In the genomic region with DNA sequence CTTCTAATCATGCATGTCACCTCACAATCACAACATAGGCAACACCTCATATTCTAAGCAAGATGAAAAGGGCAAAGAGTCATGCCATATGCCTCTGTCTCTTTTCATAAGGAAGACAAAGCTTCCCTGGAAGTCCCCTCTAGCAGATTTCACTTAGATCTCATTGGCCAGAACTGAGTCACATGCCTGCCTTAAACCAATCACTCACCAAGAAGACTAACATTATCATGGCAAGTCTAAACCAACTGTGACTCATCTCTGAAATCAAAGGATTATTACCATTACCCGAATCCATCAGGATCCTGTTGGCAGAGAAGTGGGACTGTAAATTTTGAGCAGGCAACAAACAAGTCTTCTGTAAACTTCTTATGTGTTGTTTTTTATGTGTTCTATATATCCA, we compare ENCODE assay signal across 22 cellular contexts. TPM values are rescaled to one million over a fixed set of nuclear protein-coding genes. Genes with fewer than 3 reads are reported as not detected.
DNase-seq lines count a peak whose midpoint lies in the region; ATAC-seq and TF ChIP-seq lines count a peak whose summit lies in the region.
"Had no signal": no experiment of that assay in that cellular context is flagged by ENCODE, and none has a peak within 500 bp of the region (broad histone marks: within the 10 kb centered on the region; RNA-seq: fewer than 3 reads in every experiment).

No MANE protein-coding gene starts in this region.

- H2BK5ac ChIP-seq in IMR-90 (ENCODE audit: low read depth, low read length, poor library complexity, severe bottlenecking), result peak overlapping the region; percentile 80

- H3K9me1 ChIP-seq in IMR-90 (ENCODE audit: insufficient read depth, low read length), result peaks cover 32% of the 10 kb centered on the region

- POLR2A ChIA-PET in A673 (lab: Charles Lee; ENCODE audit: low non-redundant PET), result no interaction called here
- POLR2A ChIA-PET in IMR-90 (lab: Charles Lee; ENCODE audit: unreplicated experiment), result no interaction called here

- no peak overlapping the region for H3K9ac ChIP-seq in IMR-90 (ENCODE audit: low read depth, low read length)

- H2AK9ac ChIP-seq in IMR-90 (replicated peaks; ENCODE audit: low read depth, low read length, poor library complexity), result no peak overlapping the region

- CTCF ChIA-PET in A673 (lab: Charles Lee), result interaction anchor here (1.1 kb wide), 1 partner anchor 36 kb away, joined by 3 read pairs; no protein-coding TSS in a partner anchor
- CTCF ChIA-PET in IMR-90 (lab: Yijun Ruan, JAX), result interaction anchor here (1.4 kb wide), 1 partner anchor 35 kb away, joined by 3 read pairs; no protein-coding TSS in a partner anchor

- in situ Hi-C loops in IMR-90 (cut with MboI; ENCODE audit: low sequenced_read_pairs), result no loop called here
- in situ Hi-C loops in astrocyte of the spinal cord (cut with HindIII; ENCODE audit: low sequenced_read_pairs), result no loop called here

- dilution Hi-C loops in IMR-90 (cut with HindIII; ENCODE audit: low sequenced_read_pairs, unreplicated experiment), result no loop called here

- H2BK120ac ChIP-seq in IMR-90 (ENCODE audit: low read depth, low read length), result 0 out of 2 replicates have a peak overlapping the region, but pooled peaks have one; percentile 24

- H3K4me1 ChIP-seq in A673 (ENCODE audit: insufficient read depth, low read length, poor library complexity, severe bottlenecking) (peaks cover 97% of the 10 kb centered on the region), IMR-90 (ENCODE audit: control insufficient read depth, insufficient read depth, low read length) (peaks cover 21% of the 10 kb centered on the region)
- H3K4me1 ChIP-seq: psoas muscle had no signal

- peak overlapping the region; percentile 26; the same call in 1 of the 2 replicates for H3K4me2 ChIP-seq in IMR-90 (ENCODE audit: low read depth, low read length)
- H3K4me2 ChIP-seq: GM23338 had no signal

- intact Hi-C loops in A673 (cut with micrococcal nuclease; ENCODE audit: unreplicated experiment), result no loop called here
- intact Hi-C loops in IMR-90 (cut with micrococcal nuclease), result loop anchor here (2.0 kb wide), 1 partner anchor 30 kb away; no protein-coding TSS in a partner anchor

- no TSS peak for BruUV-seq in A673 (replicated peaks; lab: Mats Ljungman, UMichigan)
- BruUV-seq in IMR-90 (replicated peaks; lab: Mats Ljungman, UMichigan), result no TSS peak

- no peak for TF ChIP-seq RAD21 in IMR-90 (IDR thresholded peaks at IDR 0.05; ENCODE audit: low read length)

- H3K4ac ChIP-seq in IMR-90 (ENCODE audit: low read depth, low read length), result no peak overlapping the region

- 0 out of 3 replicates have a peak overlapping the region, but pooled peaks have one; percentile 51 for H2BK15ac ChIP-seq in IMR-90 (ENCODE audit: low read depth, low read length)

- H3K36me3 ChIP-seq in A673 (ENCODE audit: insufficient read depth, low read length, poor library complexity, severe bottlenecking), result peaks cover 93% of the 10 kb centered on the region
- H3K36me3 ChIP-seq in IMR-90 (ENCODE audit: control insufficient read depth, insufficient read depth, low read length), result peaks cover 37% of the 10 kb centered on the region

- H3K14ac ChIP-seq in IMR-90 (replicated peaks; ENCODE audit: low read depth, low read length), result 0 out of 2 replicates have a peak overlapping the region, but pooled peaks have one; percentile 10

- no peak overlapping the region for H3K56ac ChIP-seq in IMR-90 (ENCODE audit: extremely low read depth, insufficient read depth, low read length)

- H4K91ac ChIP-seq in IMR-90 (ENCODE audit: insufficient read depth, low read depth, low read length), result no peak overlapping the region

- no CpG with 5 or more reads among the region's 1 CpG for WGBS in IMR-90 (ENCODE audit: extremely low coverage in 2 of 2, insufficient read length in 1 of 2), 2 experiments

- H2AFZ ChIP-seq in IMR-90 (replicated peaks; ENCODE audit: low read length, poor library complexity), result no peak overlapping the region
- H2AFZ ChIP-seq: GM23338 had no signal

- H4K5ac ChIP-seq in IMR-90 (ENCODE audit: low read depth, low read length), result peak overlapping the region; percentile 70

- peak overlapping the region; percentile 39; the same call in 1 of the 2 replicates for H3K23ac ChIP-seq in IMR-90 (ENCODE audit: low read depth, low read length)

- H3K9me3 ChIP-seq in A673 (ENCODE audit: low read depth, low read length, poor library complexity, severe bottlenecking) (no peaks in the 10 kb centered on the region), IMR-90 (ENCODE audit: control insufficient read depth, insufficient read depth, low read length) (no peaks in the 10 kb centered on the region)
- H3K9me3 ChIP-seq: psoas muscle, tibial nerve had no signal

- no peak overlapping the region; the same call in 1 of the 2 replicates for H2AK5ac ChIP-seq in IMR-90 (ENCODE audit: low read depth, low read length)

- H4K20me1 ChIP-seq in IMR-90 (ENCODE audit: insufficient read depth, low read length), result peaks cover 18% of the 10 kb centered on the region

- TF ChIP-seq CTCF in A673 (conservative IDR thresholded peaks at IDR 0.05; ENCODE audit: low read depth, low read length) (no peak), IMR-90 (conservative IDR thresholded peaks at IDR 0.05; ENCODE audit: low read depth, low read length) (no peak), astrocyte of the spinal cord (IDR thresholded peaks at IDR 0.05; ENCODE audit: low read depth, low read length) (no peak)

- H3K27me3 ChIP-seq in A673 (replicated peaks; ENCODE audit: insufficient read depth, low read depth, low read length, poor library complexity), result no peaks in the 10 kb centered on the region
- no peaks in the 10 kb centered on the region for H3K27me3 ChIP-seq in IMR-90 (ENCODE audit: control insufficient read depth, insufficient read depth, low read length)
- H3K27me3 ChIP-seq: tibial nerve had no signal

- H3K27ac ChIP-seq in A673 (ENCODE audit: low read depth, low read length, poor library complexity, severe bottlenecking) (peak overlapping the region; percentile 60), IMR-90 (ENCODE audit: insufficient read depth, low read length) (peak overlapping the region; percentile 86; the same call in 1 of the 2 replicates)
- H3K27ac ChIP-seq: psoas muscle had no signal

- ATAC-seq in IMR-90 (ENCODE audit: low read depth) (peak; percentile 55), GM19351 (IDR thresholded peaks at IDR 0.05; ENCODE audit: unreplicated experiment) (no peak)
- ATAC-seq: GM23338; left lobe of liver; naive thymus-derived CD4-positive, alpha-beta T cell; psoas muscle had no signal

- peaks cover 47 to 86% of the 10 kb centered on the region in 2 experiments for H3K79me1 ChIP-seq in IMR-90 (ENCODE audit: low read depth in 1 of 2, low read length in 2 of 2)

- no peak overlapping the region for H3K4me3 ChIP-seq in A673 (ENCODE audit: low read depth, low read length, poor library complexity, severe bottlenecking)
- no peak overlapping the region for H3K4me3 ChIP-seq in IMR-90 (ENCODE audit: insufficient read depth, low read depth, low read length)
- H3K4me3 ChIP-seq in astrocyte of the spinal cord (ENCODE audit: low read depth, low read length), result no peak overlapping the region
- H3K4me3 ChIP-seq: GM23338, psoas muscle, tibial nerve had no signal

- DNase-seq in A673 (ENCODE audit: low spot score), result peak; percentile 83
- DNase-seq in IMR-90, result peak; percentile 76
- DNase-seq in astrocyte of the spinal cord (ENCODE audit: low read depth, low spot score), result peak; percentile 36
- peak; percentile 45 to 70 for DNase-seq in lung microvascular endothelial cell (ENCODE audit: low read depth in 2 of 2)
- DNase-seq in midbrain (lab: John Stamatoyannopoulos, UW), result no peak
- DNase-seq in D341Med (ENCODE audit: low spot score), result no peak
- no peak for DNase-seq in activated gamma-delta T cell treated with Interleukin-2 at 50 U/mL for 16 hours
- DNase-seq: activated CD4-positive, alpha-beta T cell treated with anti-CD3 and anti-CD28 coated beads for 48 hours; activated T-cell treated with anti-CD3 and anti-CD28 coated beads, Interleukin-2, amount 50 U/mL, for 1 hour; AML-193; cerebellar nuclear complex; hippocampal formation; naive thymus-derived CD4-positive, alpha-beta T cell; NCI-H1105; NCI-H2171 treated with DMSO at 0.1 percent for 48 hours; psoas muscle; SIG-M5; T-helper 9 cell had no signal

- peak overlapping the region; percentile 91 for H3K18ac ChIP-seq in IMR-90 (ENCODE audit: low read depth, low read length)

- H4K8ac ChIP-seq in IMR-90 (ENCODE audit: low read depth in 2 of 2, low read length in 2 of 2), result peak overlapping the region; percentile 35 to 42; a peak in 2 of 4 replicates

- TF ChIP-seq POLR2A in IMR-90 (IDR thresholded peaks at IDR 0.05; ENCODE audit: low read depth, low read length), result no peak

- no peak overlapping the region for H2BK20ac ChIP-seq in IMR-90 (ENCODE audit: low read depth, low read length)

TF ChIP-seq in IMR-90, 13 proteins besides CTCF, POLR2A, EP300 and RAD21 (continues in another document):
- TF ChIP-seq, protein P1, sequence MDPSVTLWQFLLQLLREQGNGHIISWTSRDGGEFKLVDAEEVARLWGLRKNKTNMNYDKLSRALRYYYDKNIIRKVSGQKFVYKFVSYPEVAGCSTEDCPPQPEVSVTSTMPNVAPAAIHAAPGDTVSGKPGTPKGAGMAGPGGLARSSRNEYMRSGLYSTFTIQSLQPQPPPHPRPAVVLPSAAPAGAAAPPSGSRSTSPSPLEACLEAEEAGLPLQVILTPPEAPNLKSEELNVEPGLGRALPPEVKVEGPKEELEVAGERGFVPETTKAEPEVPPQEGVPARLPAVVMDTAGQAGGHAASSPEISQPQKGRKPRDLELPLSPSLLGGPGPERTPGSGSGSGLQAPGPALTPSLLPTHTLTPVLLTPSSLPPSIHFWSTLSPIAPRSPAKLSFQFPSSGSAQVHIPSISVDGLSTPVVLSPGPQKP (IDR thresholded peaks at IDR 0.05; ENCODE audit: borderline replicate concordance, low read depth, low read length), result no peak
- TF ChIP-seq MAFK (IDR thresholded peaks at IDR 0.05; ENCODE audit: low read depth, low read length), result no peak
- TF ChIP-seq CEBPB (IDR thresholded peaks at IDR 0.05; ENCODE audit: low read depth, low read length), result no peak
- TF ChIP-seq BHLHE40 (IDR thresholded peaks at IDR 0.05; ENCODE audit: low read depth, low read length), result no peak
- peak; percentile 58; the same call in 1 of the 2 replicates for TF ChIP-seq FOS (IDR thresholded peaks at IDR 0.05; ENCODE audit: low read depth, low read length)

RNA-seq across cellular contexts. Expression of a gene that starts 27.8 kb away (rescaled TPM):
- total RNA-seq in A673 (2021) (1,757 and 2,074 TPM in 2 replicates), IMR-90 (2012; rRNA removed) (1,496 and 1,592 TPM in 2 replicates), lung microvascular endothelial cell (585 and 1,079 TPM in 2 replicates)
- polyA plus RNA-seq in IMR-90 (2012; rRNA removed), result 1,549 and 1,808 TPM in 2 replicates
- polyA plus RNA-seq in IMR-90 (2012; cell fraction: cytosol; rRNA removed), result 1,102 and 4,328 TPM in 2 replicates
- 319 and 633 TPM in 2 replicates for polyA plus RNA-seq in IMR-90 (2012; cell fraction: nucleus; rRNA removed; ENCODE audit: low replicate concordance)
- polyA plus RNA-seq: naive thymus-derived CD4-positive, alpha-beta T cell had no signal

RNA-seq across cellular contexts. Expression of a gene that starts 53.1 kb away (rescaled TPM):
- total RNA-seq in A673 (2021) (265 and 286 TPM in 2 replicates), IMR-90 (2012; rRNA removed) (199 and 217 TPM in 2 replicates), lung microvascular endothelial cell (141 and 150 TPM in 2 replicates)
- 217 and 265 TPM in 2 replicates for polyA plus RNA-seq in IMR-90 (2012; rRNA removed)
- 110 and 169 TPM in 2 replicates for polyA plus RNA-seq in IMR-90 (2012; cell fraction: cytosol; rRNA removed)
- 42.8 and 115 TPM in 2 replicates for polyA plus RNA-seq in IMR-90 (2012; cell fraction: nucleus; rRNA removed; ENCODE audit: low replicate concordance)
- polyA plus RNA-seq: naive thymus-derived CD4-positive, alpha-beta T cell had no signal

Comparison
In these comparisons a context has a peak if more than half of its experiments do, and no peak if none do; other contexts are left out.
1. DNase-seq: peak in A673 (single experiment), IMR-90 (single experiment), astrocyte of the spinal cord (single experiment) and lung microvascular endothelial cell (2 of 2); none in midbrain (single experiment), D341Med (single experiment) and activated gamma-delta T cell treated with Interleukin-2 at 50 U/mL for 16 hours (single experiment).